In the genomic region with DNA sequence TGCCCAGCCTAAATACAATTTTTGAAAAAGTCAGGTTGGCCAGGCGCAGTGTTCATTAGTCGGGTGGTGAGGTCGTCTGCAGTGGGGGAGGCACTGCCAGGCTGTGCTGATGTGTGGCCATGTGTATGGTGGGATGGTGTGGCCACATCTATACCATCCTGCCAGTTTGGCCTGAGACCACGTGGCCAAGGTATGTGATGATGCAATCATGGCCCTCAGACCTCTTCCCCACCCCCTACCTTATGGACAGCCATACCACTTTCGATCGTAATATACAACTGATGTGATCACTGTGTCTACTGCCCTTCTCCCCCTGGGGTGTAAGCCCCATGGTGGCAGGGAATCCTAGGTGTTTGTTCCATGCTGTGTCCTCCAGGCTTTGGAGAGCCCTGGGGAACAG, we compare ENCODE assay signal across 24 cellular contexts. TPM values are rescaled to one million over a fixed set of nuclear protein-coding genes. Genes with fewer than 3 reads are reported as not detected.
"Had no signal": no experiment of that assay in that cellular context is flagged by ENCODE, and none has a peak within 500 bp of the region (broad histone marks: within the 10 kb centered on the region; RNA-seq: fewer than 3 reads in every experiment).

No MANE protein-coding gene starts in this region.

- H3K36me3 ChIP-seq: breast epithelium, left ventricle myocardium inferior, sigmoid colon, thoracic aorta, upper lobe of right lung had no signal

- ATAC-seq: activated T-cell treated with anti-CD3 and anti-CD28 coated beads, Interleukin-2, amount 50 U/mL, for 4 hours; foreskin keratinocyte; upper lobe of right lung had no signal

- H3K36me3 Mint-ChIP-seq: activated naive CD8-positive, alpha-beta T cell had no signal

- H3K27me3 ChIP-seq: breast epithelium, foreskin keratinocyte, hepatocyte, sigmoid colon, upper lobe of right lung had no signal

- H3K4me3 ChIP-seq: breast epithelium, coronary artery, hepatocyte, left ventricle myocardium inferior, sigmoid colon, smooth muscle cell, thoracic aorta, upper lobe of right lung had no signal

- H3K4me3 Mint-ChIP-seq: activated naive CD8-positive, alpha-beta T cell; activated T-cell treated with anti-CD3 and anti-CD28 coated beads, Interleukin-2, amount 50 U/mL, for 4 hours had no signal

- H3K9me3 Mint-ChIP-seq: activated T-cell treated with anti-CD3 and anti-CD28 coated beads, Interleukin-2, amount 50 U/mL, for 4 hours; activated T-helper 2 cell treated with anti-CD3 and anti-CD28 coated beads, Interferon-gamma antibody, Interleukin-2, Interleukin-4, amounts not matched to agents 10 μg/mL and 5 μg/mL and 100 μg/mL, durations not matched to agents 14 hours and 24 hours and 36 hours; central memory CD8-positive, alpha-beta T cell had no signal

- DNase-seq: activated CD8-positive, alpha-beta memory T cell treated with anti-CD3 and anti-CD28 coated beads for 24 hours; activated CD8-positive, alpha-beta memory T cell treated with anti-CD3 and anti-CD28 coated beads, Interleukin-2, amount 50 U/mL, for 4 hours; activated naive CD4-positive, alpha-beta T cell; activated T-cell treated with anti-CD3 and anti-CD28 coated beads, Interleukin-2, amount 50 U/mL, for 4 hours; erythroblast; foreskin keratinocyte; left ventricle myocardium inferior; mammary epithelial cell; midbrain; occipital lobe; retina; sigmoid colon; stimulated activated CD4-positive, alpha-beta T cell treated with anti-CD3 and anti-CD28 coated beads, Interleukin-4, amount 100 ng/mL, for 1 hour; stimulated activated naive CD4-positive, alpha-beta T cell treated with Interleukin-2 at 50 U/mL for 16 hours; T-helper 9 cell; upper lobe of right lung had no signal

- H3K27me3 Mint-ChIP-seq: activated naive CD8-positive, alpha-beta T cell; central memory CD8-positive, alpha-beta T cell had no signal

- H3K27ac Mint-ChIP-seq: activated T-helper 2 cell treated with anti-CD3 and anti-CD28 coated beads, Interferon-gamma antibody, Interleukin-2, Interleukin-4, amounts not matched to agents 10 μg/mL and 5 μg/mL and 100 μg/mL, durations not matched to agents 14 hours and 24 hours and 36 hours had no signal

- H3K4me1 ChIP-seq: breast epithelium, foreskin keratinocyte, left ventricle myocardium inferior, upper lobe of right lung had no signal

- H3K27ac ChIP-seq: breast epithelium, coronary artery, foreskin keratinocyte, hepatocyte, left ventricle myocardium inferior, sigmoid colon, thoracic aorta, upper lobe of right lung had no signal

- H3K9me3 ChIP-seq: breast epithelium, left ventricle myocardium inferior, sigmoid colon, thoracic aorta, upper lobe of right lung had no signal

RNA-seq across cellular contexts. Expression of a gene that starts 47.3 kb away (rescaled TPM):
- total RNA-seq: occipital lobe had no signal
